ENCODE assay signal across 8 cellular contexts in the genomic region with DNA sequence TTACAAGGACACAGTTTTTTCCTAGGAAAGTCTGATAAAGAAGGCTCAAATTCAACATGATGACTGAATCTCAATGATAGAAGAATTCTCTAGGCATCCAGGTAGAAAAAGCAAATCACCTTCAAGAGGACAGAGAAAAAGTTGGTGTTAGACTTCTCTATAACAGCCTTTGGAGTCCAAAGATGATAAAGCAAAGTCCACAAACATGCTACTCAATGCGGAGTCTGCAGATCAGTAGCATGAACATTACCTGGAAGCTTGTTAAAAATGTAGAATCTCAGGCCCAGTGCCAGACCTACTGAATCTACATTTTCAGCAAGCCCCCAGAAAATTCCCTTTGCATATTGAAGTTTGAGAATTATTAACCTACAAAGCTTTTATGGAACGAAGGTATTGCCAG. TPM values are rescaled to one million over a fixed set of nuclear protein-coding genes. Genes with fewer than 3 reads are reported as not detected.
"Had no signal": no experiment of that assay in that cellular context is flagged by ENCODE, and none has a peak within 500 bp of the region (broad histone marks: within the 10 kb centered on the region; RNA-seq: fewer than 3 reads in every experiment).

No MANE protein-coding gene starts in this region.

- H3K27ac Mint-ChIP-seq: GM23338, H9 had no signal

- ATAC-seq: GM23338, K562 had no signal

- H3K27ac ChIP-seq: HL-60 had no signal

- H3K9me3 Mint-ChIP-seq: GM23338, H9 had no signal

- H3K4me2 ChIP-seq: GM23338 had no signal

- H3K4me3 ChIP-seq: GM23338, K562 had no signal

- DNase-seq: H9, HCEC 1CT, IMR-90 had no signal

- H3K4me3 Mint-ChIP-seq: GM23338, H9 had no signal

- FAIRE-seq: H1, H54, K562 had no signal

RNA-seq across cellular contexts. Expression of gene MAP2K6, which starts 41.4 kb away (rescaled TPM):
- polyA plus RNA-seq: K562 had no signal
